Comparison of ENCODE assay signal across 8 cellular contexts in the genomic region with DNA sequence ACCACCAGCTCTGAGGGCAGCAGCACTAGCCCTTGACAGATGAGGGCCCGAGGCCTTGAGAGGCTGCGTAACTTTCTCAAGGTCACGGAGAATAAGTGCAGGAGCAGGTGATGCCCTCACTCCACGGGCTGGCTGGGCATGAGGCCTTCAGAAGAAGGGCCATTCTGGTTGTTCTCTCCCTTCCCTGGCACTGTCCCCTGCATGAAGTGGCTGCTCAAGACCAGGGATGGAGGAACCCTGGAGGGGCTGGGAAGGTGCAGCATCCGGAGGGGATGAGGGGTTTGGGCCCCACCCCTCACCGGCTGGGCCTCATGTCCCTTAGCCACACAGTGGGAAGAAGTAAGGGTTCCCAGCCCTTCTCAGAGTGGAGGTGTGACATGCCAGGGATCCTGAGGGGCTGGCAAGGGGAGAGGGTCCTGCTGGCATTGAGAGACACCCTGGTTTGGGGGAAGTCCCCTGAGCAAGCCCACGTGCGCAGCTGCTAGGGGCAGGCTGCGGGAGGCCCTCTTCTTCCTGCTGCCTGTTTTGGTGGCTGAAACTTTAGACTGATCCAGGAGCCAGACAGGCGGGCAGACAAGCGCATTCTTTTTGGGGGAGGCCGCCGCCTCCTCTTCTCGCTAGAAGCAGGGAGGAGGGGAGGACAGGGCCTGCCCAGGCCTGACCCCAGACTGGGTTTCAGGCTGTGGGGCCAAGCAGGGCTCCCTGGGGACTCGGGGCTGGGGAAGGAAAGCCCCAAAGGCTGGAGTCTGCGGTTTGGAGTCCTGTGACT.
DNase-seq lines count a peak whose midpoint lies in the region; ATAC-seq lines count a peak whose summit lies in the region.

No MANE protein-coding gene starts in this region.

- H3K9me3 Mint-ChIP-seq in immature natural killer cell: no peaks in the 10 kb centered on the region

- peaks cover 3 to 4% (median 3%) of the 10 kb centered on the region in 3 donors for H3K27me3 Mint-ChIP-seq in immature natural killer cell (ENCODE audit: low read depth in 3 of 3)

- H3K36me3 ChIP-seq in KOPT-K1 (ENCODE audit: insufficient read depth, low read length): peaks cover 15% of the 10 kb centered on the region; the same call in 1 of the 2 replicates

- DNase-seq in GM04504 (ENCODE audit: low read depth): peak; percentile 35
- peak in 2 of 61 donors; percentile 27 to 37 for DNase-seq in caudate nucleus (lab: John Stamatoyannopoulos, UW)
- peak; percentile 96 for DNase-seq in myocyte (ENCODE audit: low read depth)
- DNase-seq in NCI-H1930 (lab: John Stamatoyannopoulos, UW): no peak
- no peak for DNase-seq in immature natural killer cell
- no peak for DNase-seq in HT-29 (ENCODE audit: low spot score)

- H3K4me3 Mint-ChIP-seq in immature natural killer cell: no peak overlapping the region

- no peaks in the 10 kb centered on the region for H3K9me3 ChIP-seq in KOPT-K1 (ENCODE audit: insufficient read depth, low read length, poor library complexity, severe bottlenecking)

- H3K27ac ChIP-seq in KOPT-K1 (ENCODE audit: low read depth, low read length, poor library complexity, severe bottlenecking) (peak overlapping the region; percentile 50), caudate nucleus (ENCODE audit: low read depth, low read length) (peak overlapping the region; percentile 63)

- peak; percentile 74 for ATAC-seq in GM21576 (IDR thresholded peaks at IDR 0.05; ENCODE audit: unreplicated experiment)

- H3K27ac Mint-ChIP-seq in immature natural killer cell: peak overlapping the region in 2 of 6 donors; percentile 40 to 67

- H3K4me1 Mint-ChIP-seq in immature natural killer cell: peaks cover 20 to 21% of the 10 kb centered on the region in 2 donors

- peaks cover 0 to 4% (median 3%) of the 10 kb centered on the region in 3 donors for H3K36me3 Mint-ChIP-seq in immature natural killer cell

Comparison
In these comparisons a context has a peak if more than half of its experiments do, and no peak if none do; other contexts are left out.
1. DNase-seq: peak in GM04504 (single experiment) and myocyte (single experiment); none in NCI-H1930 (0 of 2), immature natural killer cell (0 of 3) and HT-29 (single experiment).